18 cellular contexts compared by ENCODE assay signal in genomic region chr5:170642066-170642735, GRCh38.
DNase-seq lines count a peak whose midpoint lies in the region; ATAC-seq and TF ChIP-seq lines count a peak whose summit lies in the region.
"Had no signal": no experiment of that assay in that cellular context is flagged by ENCODE, and none has a peak within 500 bp of the region (broad histone marks: within the 10 kb centered on the region; RNA-seq: fewer than 3 reads in every experiment).

No MANE protein-coding gene starts in this region.

- H3K36me3 Mint-ChIP-seq in endodermal cell (ENCODE audit: low read depth) = no peaks in the 10 kb centered on the region
- no peaks in the 10 kb centered on the region for H3K36me3 Mint-ChIP-seq in stimulated activated naive B cell treated with anti-CD40 and anti-IgM and Interleukin-4, amounts not matched to agents 10 μg/mL and 1 μg/mL and 100 μg/mL, for 72 hours
- H3K36me3 Mint-ChIP-seq in activated CD8-positive, alpha-beta T cell treated with anti-CD3 and anti-CD28 coated beads, Interleukin-2, amount 10 ng/mL, durations not matched to agents 7 days and 5 days (ENCODE audit: low read depth) = no peaks in the 10 kb centered on the region

- no peaks in the 10 kb centered on the region for H3K9me3 Mint-ChIP-seq in endodermal cell
- no peaks in the 10 kb centered on the region for H3K9me3 Mint-ChIP-seq in stimulated activated naive B cell treated with anti-CD40 and anti-IgM and Interleukin-4, amounts not matched to agents 10 μg/mL and 1 μg/mL and 100 μg/mL, for 72 hours
- no peaks in the 10 kb centered on the region for H3K9me3 Mint-ChIP-seq in activated CD8-positive, alpha-beta T cell treated with anti-CD3 and anti-CD28 coated beads, Interleukin-2, amount 10 ng/mL, durations not matched to agents 7 days and 5 days (ENCODE audit: insufficient read depth)
- H3K9me3 Mint-ChIP-seq: CD4-positive, alpha-beta T cell; GM23338; HFFc6 had no signal

- H3K27ac ChIP-seq in endodermal cell (ENCODE audit: low read depth, low read length) (no peak overlapping the region), spleen (no peak overlapping the region), transverse colon (no peak overlapping the region)
- H3K27ac ChIP-seq: C4-2B had no signal

- no peak overlapping the region for H3K4me3 Mint-ChIP-seq in endodermal cell
- no peak overlapping the region for H3K4me3 Mint-ChIP-seq in stimulated activated naive B cell treated with anti-CD40 and anti-IgM and Interleukin-4, amounts not matched to agents 10 μg/mL and 1 μg/mL and 100 μg/mL, for 72 hours
- H3K4me3 Mint-ChIP-seq in activated CD8-positive, alpha-beta T cell treated with anti-CD3 and anti-CD28 coated beads, Interleukin-2, amount 10 ng/mL, durations not matched to agents 7 days and 5 days = no peak overlapping the region
- H3K4me3 Mint-ChIP-seq: CD4-positive, alpha-beta T cell; GM23338; HFFc6 had no signal

- H3K27ac Mint-ChIP-seq in endodermal cell = no peak overlapping the region
- H3K27ac Mint-ChIP-seq in stimulated activated naive B cell treated with anti-CD40 and anti-IgM and Interleukin-4, amounts not matched to agents 10 μg/mL and 1 μg/mL and 100 μg/mL, for 72 hours = no peak overlapping the region
- H3K27ac Mint-ChIP-seq in activated CD8-positive, alpha-beta T cell treated with anti-CD3 and anti-CD28 coated beads, Interleukin-2, amount 10 ng/mL, durations not matched to agents 7 days and 5 days = no peak overlapping the region
- H3K27ac Mint-ChIP-seq: CD4-positive, alpha-beta T cell; GM23338; HFFc6 had no signal

- CTCF ChIA-PET in activated CD8-positive, alpha-beta T cell treated with anti-CD3 and anti-CD28 coated beads, Interleukin-2, amount 10 ng/mL, durations not matched to agents 7 days and 5 days (lab: Charles Lee) = interaction anchor here (0.8 to 1.5 kb wide), 3 partner anchors 9 to 12 kb away, joined by 3 read pairs; no protein-coding TSS in a partner anchor

- H3K36me3 ChIP-seq in endodermal cell (ENCODE audit: control insufficient read depth, insufficient read depth, low read length) (no peaks in the 10 kb centered on the region), spleen (no peaks in the 10 kb centered on the region), transverse colon (no peaks in the 10 kb centered on the region)

- H3K4me1 Mint-ChIP-seq in endodermal cell = peaks cover 2% of the 10 kb centered on the region
- peaks cover 3 to 5% of the 10 kb centered on the region in 2 donors for H3K4me1 Mint-ChIP-seq in stimulated activated naive B cell treated with anti-CD40 and anti-IgM and Interleukin-4, amounts not matched to agents 10 μg/mL and 1 μg/mL and 100 μg/mL, for 72 hours
- no peaks in the 10 kb centered on the region for H3K4me1 Mint-ChIP-seq in activated CD8-positive, alpha-beta T cell treated with anti-CD3 and anti-CD28 coated beads, Interleukin-2, amount 10 ng/mL, durations not matched to agents 7 days and 5 days (ENCODE audit: low read depth)

- H3K4me3 ChIP-seq in endodermal cell (ENCODE audit: low read length) (no peak overlapping the region), spleen (no peak overlapping the region), transverse colon (no peak overlapping the region)
- H3K4me3 ChIP-seq: GM23338 had no signal

- TF ChIP-seq EP300 in transverse colon (IDR thresholded peaks at IDR 0.05; ENCODE audit: low read depth) = no peak

- H3K27me3 ChIP-seq in endodermal cell (ENCODE audit: control insufficient read depth, insufficient read depth, low read length, poor library complexity, severe bottlenecking) = no peaks in the 10 kb centered on the region
- peaks cover 0 to 39% (median 0%) of the 10 kb centered on the region in 7 donors for H3K27me3 ChIP-seq in spleen (replicated peaks in 1 of 7)
- peaks cover 11% of the 10 kb centered on the region for H3K27me3 ChIP-seq in transverse colon

- peaks cover 7% of the 10 kb centered on the region for H3K27me3 Mint-ChIP-seq in endodermal cell (ENCODE audit: insufficient read depth)
- H3K27me3 Mint-ChIP-seq in stimulated activated naive B cell treated with anti-CD40 and anti-IgM and Interleukin-4, amounts not matched to agents 10 μg/mL and 1 μg/mL and 100 μg/mL, for 72 hours = peaks cover 38 to 55% of the 10 kb centered on the region in 2 donors
- peaks cover 12% of the 10 kb centered on the region for H3K27me3 Mint-ChIP-seq in activated CD8-positive, alpha-beta T cell treated with anti-CD3 and anti-CD28 coated beads, Interleukin-2, amount 10 ng/mL, durations not matched to agents 7 days and 5 days (ENCODE audit: low read depth)

- no peak for ATAC-seq in left cardiac atrium
- no peak for ATAC-seq in stimulated activated naive B cell treated with anti-CD40 and anti-IgM and Interleukin-4, amounts not matched to agents 10 μg/mL and 1 μg/mL and 100 μg/mL, for 72 hours (replicated peaks)
- ATAC-seq in activated CD8-positive, alpha-beta T cell treated with anti-CD3 and anti-CD28 coated beads, Interleukin-2, amount 10 ng/mL, durations not matched to agents 7 days and 5 days = no peak
- ATAC-seq: GM23338, HCT116 had no signal

- 88% methylated on average over 10 to 18 of the region's 18 CpGs for WGBS in endodermal cell (ENCODE audit: insufficient coverage in 1 of 2, insufficient read length in 1 of 2), 2 experiments
- WGBS in spleen, 5 donors = 84 to 90% (median 87%) methylated on average over 12 to 18 of the region's 18 CpGs
- 87% methylated on average over 18 of the region's 18 CpGs; no CpG with 5 or more reads in 1 of the 2 donors for WGBS in transverse colon (ENCODE audit: low coverage in 1 of 2), 2 donors

- H3K4me1 ChIP-seq in endodermal cell (ENCODE audit: control insufficient read depth, insufficient read depth, low read length) (no peaks in the 10 kb centered on the region), spleen (peaks cover 0 to 12% (median 6%) of the 10 kb centered on the region in 6 donors), transverse colon (no peaks in the 10 kb centered on the region)
- H3K4me1 ChIP-seq: Caco-2 had no signal

- peak; percentile 66 for DNase-seq in cardiac septum (ENCODE audit: low spot score)
- DNase-seq in left cardiac atrium = no peak
- peak; percentile 28 for DNase-seq in endodermal cell
- peak; percentile 84 for DNase-seq in mesenteric fat pad (ENCODE audit: low spot score)
- peak; percentile 38 for DNase-seq in spleen
- DNase-seq in transverse colon = no peak
- no peak for DNase-seq in stimulated activated naive B cell treated with anti-CD40 and anti-IgM and Interleukin-4, amounts not matched to agents 10 μg/mL and 1 μg/mL and 100 μg/mL, for 72 hours
- no peak for DNase-seq in activated CD8-positive, alpha-beta T cell treated with anti-CD3 and anti-CD28 coated beads, Interleukin-2, amount 10 ng/mL, durations not matched to agents 7 days and 5 days
- DNase-seq: AML-193; CD4-positive, alpha-beta T cell; GDM1; H7; HFFc6; IMR-90 had no signal

- H3K9me3 ChIP-seq in endodermal cell (ENCODE audit: control insufficient read depth, low read length) (no peaks in the 10 kb centered on the region), spleen (no peaks in the 10 kb centered on the region), transverse colon (no peaks in the 10 kb centered on the region)
- H3K9me3 ChIP-seq: Caco-2 had no signal

- in situ Hi-C loops in transverse colon (cut with MboI; ENCODE audit: low pct_ligation_motif_present in 1 of 4, low pct_unique_long_range_greater_than_20kb in 1 of 4, low sequenced_read_pairs in 3 of 4) = no loop called here

- TF ChIP-seq CTCF in endodermal cell (conservative IDR thresholded peaks at IDR 0.05) = no peak
- TF ChIP-seq CTCF in spleen (IDR thresholded peaks at IDR 0.05 in 8 of 11, conservative IDR thresholded peaks at IDR 0.05 in 3 of 11) = no peak
- no peak for TF ChIP-seq CTCF in transverse colon (IDR thresholded peaks at IDR 0.05)

- POLR2A ChIA-PET in activated CD8-positive, alpha-beta T cell treated with anti-CD3 and anti-CD28 coated beads, Interleukin-2, amount 10 ng/mL, durations not matched to agents 7 days and 5 days (lab: Charles Lee) = no interaction called here

- H3K9ac ChIP-seq in endodermal cell (ENCODE audit: extremely low read depth, low read length, poor library complexity, severe bottlenecking) = no peak overlapping the region

- intact Hi-C loops in cardiac septum (cut with DNase I) (loop anchor here (5.0 kb wide), 1 partner anchor 100 kb away; no protein-coding TSS in a partner anchor), left cardiac atrium (cut with DNase I) (no loop called here), spleen (cut with DNase I; ENCODE audit: low total_unique reads) (no loop called here), transverse colon (cut with DNase I; ENCODE audit: low total_unique reads) (no loop called here)

- TF ChIP-seq POLR2A in spleen (IDR thresholded peaks at IDR 0.05) (no peak), transverse colon (IDR thresholded peaks at IDR 0.05) (no peak)

Comparison
In these comparisons a context has a peak if more than half of its experiments do, and no peak if none do; other contexts are left out.
1. DNase-seq: peak in cardiac septum (single experiment), endodermal cell (single experiment), mesenteric fat pad (single experiment) and spleen (single experiment); none in left cardiac atrium (single experiment), transverse colon (single experiment), stimulated activated naive B cell treated with anti-CD40 and anti-IgM and Interleukin-4, amounts not matched to agents 10 μg/mL and 1 μg/mL and 100 μg/mL, for 72 hours (single experiment) and activated CD8-positive, alpha-beta T cell treated with anti-CD3 and anti-CD28 coated beads, Interleukin-2, amount 10 ng/mL, durations not matched to agents 7 days and 5 days (single experiment).